11 cellular contexts compared by ENCODE assay signal in the genomic region with DNA sequence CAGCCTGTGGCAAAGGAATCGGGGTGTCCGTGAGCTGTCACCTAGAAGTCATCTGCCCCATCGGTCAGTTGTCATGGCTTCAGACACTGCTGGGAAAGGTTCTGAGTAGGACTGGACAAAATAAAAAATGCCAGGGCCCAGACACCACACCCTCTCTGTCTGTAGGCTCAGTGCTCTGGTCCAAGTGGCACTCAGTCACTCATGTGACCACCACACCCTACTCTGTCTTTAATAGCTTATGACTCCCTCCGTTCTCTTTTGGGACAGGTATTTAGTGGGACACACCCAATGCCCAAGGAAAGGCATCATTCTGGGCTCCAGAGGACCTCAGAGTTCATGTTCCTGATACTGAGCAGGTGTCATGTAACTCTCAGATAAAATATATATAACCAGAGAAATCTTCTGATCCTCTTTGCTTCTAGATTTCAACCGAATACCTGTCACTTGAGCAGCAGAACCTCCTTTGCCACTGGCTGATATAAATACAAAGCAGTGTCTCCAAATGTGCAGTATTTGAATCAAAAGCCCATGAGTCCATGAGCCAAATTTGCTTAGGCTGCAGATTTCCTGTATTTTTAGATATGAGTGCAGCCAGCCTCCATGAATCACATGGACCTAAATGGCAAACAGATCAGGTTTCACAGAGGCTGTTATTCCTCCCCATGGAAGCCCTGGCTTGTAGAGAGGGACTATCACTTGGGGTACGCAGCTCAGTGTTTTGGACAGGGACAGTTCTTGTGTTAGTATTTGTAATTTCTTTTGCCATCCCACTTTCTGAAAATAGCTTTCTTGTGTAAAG.
DNase-seq lines count a peak whose midpoint lies in the region; ATAC-seq, FAIRE-seq and TF ChIP-seq lines count a peak whose summit lies in the region.
"Had no signal": no experiment of that assay in that cellular context is flagged by ENCODE, and none has a peak within 500 bp of the region (broad histone marks: within the 10 kb centered on the region; RNA-seq: fewer than 3 reads in every experiment).

No MANE protein-coding gene starts in this region.

- H3K36me3 ChIP-seq in bronchial epithelial cell (ENCODE audit: control insufficient read depth, insufficient read depth, low read length), result peaks cover 1% of the 10 kb centered on the region
- H3K36me3 ChIP-seq in lower lobe of right lung, result peaks cover 12% of the 10 kb centered on the region
- H3K36me3 ChIP-seq in tibial artery, result peaks cover 0 to 26% (median 1%) of the 10 kb centered on the region in 3 donors
- H3K36me3 ChIP-seq: neural progenitor cell had no signal

- H3K9me3 ChIP-seq in lower lobe of right lung, result no peaks in the 10 kb centered on the region
- H3K9me3 ChIP-seq in tibial artery, result no peaks in the 10 kb centered on the region
- H3K9me3 ChIP-seq: BLaER1 had no signal

- peak; percentile 83 for DNase-seq in DMS53 (lab: John Stamatoyannopoulos, UW)
- DNase-seq in NCI-H1694 treated with DMSO at 0.1 percent for 48 hours (lab: John Stamatoyannopoulos, UW), result peak; percentile 67
- peak; percentile 58 for DNase-seq in bronchial epithelial cell (ENCODE audit: low read depth)
- DNase-seq in lower lobe of right lung, result no peak
- DNase-seq in tibial artery, result no peak
- DNase-seq in stimulated activated CD4-positive, alpha-beta T cell treated with anti-CD3 and anti-CD28 coated beads, Interleukin-2, amount 100 ng/mL, for 24 hours, result no peak
- DNase-seq: NCI-H1436 treated with DMSO at 0.1 percent for 48 hours had no signal

- FAIRE-seq in bronchial epithelial cell (lab: Jason Lieb, UNC), result no peak

- no peaks in the 10 kb centered on the region for H3K4me1 ChIP-seq in lower lobe of right lung
- H3K4me1 ChIP-seq in tibial artery, result peaks cover 0 to 12% (median 4%) of the 10 kb centered on the region in 4 donors
- H3K4me1 ChIP-seq: BLaER1 had no signal

- intact Hi-C loops in lower lobe of right lung (cut with DNase I) (no loop called here), tibial artery (cut with DNase I; ENCODE audit: low total_unique reads) (no loop called here)

- TF ChIP-seq CTCF in bronchial epithelial cell (IDR thresholded peaks at IDR 0.05; ENCODE audit: insufficient read depth, low read length, severe bottlenecking) (no peak), lower lobe of right lung (IDR thresholded peaks at IDR 0.05) (no peak), tibial artery (IDR thresholded peaks at IDR 0.05) (no peak)

- H3K4me3 ChIP-seq in bronchial epithelial cell (ENCODE audit: low read depth, low read length) (no peak overlapping the region), lower lobe of right lung (no peak overlapping the region), tibial artery (no peak overlapping the region)
- H3K4me3 ChIP-seq: BLaER1, neural progenitor cell had no signal

- peak; percentile 44 to 77 for ATAC-seq in lower lobe of right lung
- ATAC-seq in GM21526 (IDR thresholded peaks at IDR 0.05; ENCODE audit: low FRiP score, unreplicated experiment), result no peak
- ATAC-seq in GM18520 (IDR thresholded peaks at IDR 0.05; ENCODE audit: unreplicated experiment), result no peak

- no peaks in the 10 kb centered on the region for H3K27me3 ChIP-seq in bronchial epithelial cell (ENCODE audit: control insufficient read depth, insufficient read depth, low read length)
- H3K27me3 ChIP-seq in lower lobe of right lung (ENCODE audit: low read depth), result no peaks in the 10 kb centered on the region
- no peaks in the 10 kb centered on the region for H3K27me3 ChIP-seq in tibial artery
- H3K27me3 ChIP-seq: BLaER1, neural progenitor cell had no signal

- H3K27ac ChIP-seq in lower lobe of right lung (no peak overlapping the region), tibial artery (no peak overlapping the region)
- H3K27ac ChIP-seq: BLaER1, neural progenitor cell had no signal

Comparison
In these comparisons a context has a peak if more than half of its experiments do, and no peak if none do; other contexts are left out.
1. DNase-seq: peak in DMS53 (single experiment), NCI-H1694 treated with DMSO at 0.1 percent for 48 hours (single experiment) and bronchial epithelial cell (single experiment); none in lower lobe of right lung (single experiment), tibial artery (0 of 2) and stimulated activated CD4-positive, alpha-beta T cell treated with anti-CD3 and anti-CD28 coated beads, Interleukin-2, amount 100 ng/mL, for 24 hours (0 of 2).
2. ATAC-seq: peak in lower lobe of right lung (2 of 2); none in GM21526 (single experiment) and GM18520 (single experiment).